In the genomic region with DNA sequence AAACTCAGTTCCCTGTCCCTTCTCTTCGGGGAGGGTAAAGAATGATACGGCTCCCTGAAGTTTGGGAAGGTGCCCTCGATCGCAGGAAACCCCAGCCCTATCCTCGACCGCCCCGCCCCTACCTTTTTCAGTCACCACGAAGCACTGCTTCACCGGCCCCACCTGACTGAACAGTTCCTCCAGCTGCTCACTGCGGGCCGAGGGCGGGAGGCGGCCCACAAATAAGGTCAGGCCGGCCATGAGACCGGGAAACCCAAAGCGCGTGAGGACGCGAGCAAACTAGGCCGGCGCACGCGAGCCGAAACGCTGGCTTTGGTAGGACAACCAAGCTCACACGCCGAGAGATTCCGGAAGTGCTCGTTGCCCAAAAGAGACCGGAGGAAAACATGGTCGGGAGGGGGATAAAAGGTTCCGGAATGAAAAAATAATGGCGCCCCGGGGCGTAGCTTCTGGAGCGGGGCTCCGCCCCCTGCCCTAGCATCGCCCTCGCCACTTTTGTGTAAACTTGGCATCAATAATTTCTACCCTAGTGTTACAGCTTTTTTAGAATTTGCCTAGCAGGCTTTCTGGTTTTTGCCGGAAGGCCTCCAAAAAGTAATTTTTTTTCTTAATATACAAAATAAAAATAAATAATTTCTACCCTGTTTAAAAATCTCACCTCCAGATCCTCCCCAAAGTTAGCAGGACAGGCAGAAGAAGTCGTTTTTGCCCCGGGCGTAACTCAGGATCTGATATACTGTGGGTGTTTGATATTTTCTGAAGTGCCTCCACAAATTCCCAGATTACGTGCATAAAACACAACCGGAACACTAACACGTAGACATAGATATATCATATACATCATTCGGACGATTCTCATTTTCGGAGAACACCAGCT, we compare ENCODE assay signal across 1 cellular context.
A peak's percentile ranks its signal among the peaks of the same experiment; 100 is the strongest.
TF ChIP-seq lines count a peak whose summit lies in the region.

A gene with protein sequence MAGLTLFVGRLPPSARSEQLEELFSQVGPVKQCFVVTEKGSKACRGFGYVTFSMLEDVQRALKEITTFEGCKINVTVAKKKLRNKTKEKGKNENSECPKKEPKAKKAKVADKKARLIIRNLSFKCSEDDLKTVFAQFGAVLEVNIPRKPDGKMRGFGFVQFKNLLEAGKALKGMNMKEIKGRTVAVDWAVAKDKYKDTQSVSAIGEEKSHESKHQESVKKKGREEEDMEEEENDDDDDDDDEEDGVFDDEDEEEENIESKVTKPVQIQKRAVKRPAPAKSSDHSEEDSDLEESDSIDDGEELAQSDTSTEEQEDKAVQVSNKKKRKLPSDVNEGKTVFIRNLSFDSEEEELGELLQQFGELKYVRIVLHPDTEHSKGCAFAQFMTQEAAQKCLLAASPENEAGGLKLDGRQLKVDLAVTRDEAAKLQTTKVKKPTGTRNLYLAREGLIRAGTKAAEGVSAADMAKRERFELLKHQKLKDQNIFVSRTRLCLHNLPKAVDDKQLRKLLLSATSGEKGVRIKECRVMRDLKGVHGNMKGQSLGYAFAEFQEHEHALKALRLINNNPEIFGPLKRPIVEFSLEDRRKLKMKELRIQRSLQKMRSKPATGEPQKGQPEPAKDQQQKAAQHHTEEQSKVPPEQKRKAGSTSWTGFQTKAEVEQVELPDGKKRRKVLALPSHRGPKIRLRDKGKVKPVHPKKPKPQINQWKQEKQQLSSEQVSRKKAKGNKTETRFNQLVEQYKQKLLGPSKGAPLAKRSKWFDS (minus strand): TSS at position 355 of the 877 bp plus-strand sequence. CDS start 115 bp downstream, at position 240.

TF ChIP-seq in H1, 55 proteins besides CTCF, POLR2A, EP300 and RAD21 (continued from another document):
- TF ChIP-seq KDM1A (IDR thresholded peaks at IDR 0.05; ENCODE audit: borderline replicate concordance, low read length) = no peak
- no peak for TF ChIP-seq FOSL1 (IDR thresholded peaks at IDR 0.05; ENCODE audit: insufficient read depth, low read depth, low read length)
- TF ChIP-seq, protein P1, sequence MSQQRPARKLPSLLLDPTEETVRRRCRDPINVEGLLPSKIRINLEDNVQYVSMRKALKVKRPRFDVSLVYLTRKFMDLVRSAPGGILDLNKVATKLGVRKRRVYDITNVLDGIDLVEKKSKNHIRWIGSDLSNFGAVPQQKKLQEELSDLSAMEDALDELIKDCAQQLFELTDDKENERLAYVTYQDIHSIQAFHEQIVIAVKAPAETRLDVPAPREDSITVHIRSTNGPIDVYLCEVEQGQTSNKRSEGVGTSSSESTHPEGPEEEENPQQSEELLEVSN (IDR thresholded peaks at IDR 0.05) = peak; percentile 96
- TF ChIP-seq GTF2F1 (IDR thresholded peaks at IDR 0.05; ENCODE audit: borderline replicate concordance, low read depth, low read length) = no peak
- TF ChIP-seq, protein P2, sequence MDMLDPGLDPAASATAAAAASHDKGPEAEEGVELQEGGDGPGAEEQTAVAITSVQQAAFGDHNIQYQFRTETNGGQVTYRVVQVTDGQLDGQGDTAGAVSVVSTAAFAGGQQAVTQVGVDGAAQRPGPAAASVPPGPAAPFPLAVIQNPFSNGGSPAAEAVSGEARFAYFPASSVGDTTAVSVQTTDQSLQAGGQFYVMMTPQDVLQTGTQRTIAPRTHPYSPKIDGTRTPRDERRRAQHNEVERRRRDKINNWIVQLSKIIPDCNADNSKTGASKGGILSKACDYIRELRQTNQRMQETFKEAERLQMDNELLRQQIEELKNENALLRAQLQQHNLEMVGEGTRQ (IDR thresholded peaks at IDR 0.05; ENCODE audit: low read length) = no peak
